8 cellular contexts compared by ENCODE assay signal in genomic region chr9:83707768-83708514, GRCh38. TPM values are rescaled to one million over a fixed set of nuclear protein-coding genes. Genes with fewer than 3 reads are reported as not detected.
DNase-seq lines count a peak whose midpoint lies in the region; ATAC-seq and TF ChIP-seq lines count a peak whose summit lies in the region.

UBQLN1 (minus strand) TSS chr9:83707958; CDS start chr9:83707679, 279 bp downstream.

- no peaks in the 10 kb centered on the region for H3K27me3 Mint-ChIP-seq in activated naive CD4-positive, alpha-beta T cell treated with anti-CD3 and anti-CD28 coated beads for 36 hours (ENCODE audit: low read depth)

- H3K27ac ChIP-seq in gastroesophageal sphincter, result peak within 1 kb of the TSS; percentile 90 to 98 (median 96)
- H3K27ac ChIP-seq in neutrophil, result peak within 1 kb of the TSS; percentile 97

- no peaks in the 10 kb centered on the region for H3K36me3 ChIP-seq in GM06990 (ENCODE audit: control insufficient read depth, insufficient read depth, low read length)
- H3K36me3 ChIP-seq in gastroesophageal sphincter, result no peaks in the 10 kb centered on the region
- H3K36me3 ChIP-seq in neutrophil, result no peaks in the 10 kb centered on the region

- intact Hi-C loops in activated naive CD4-positive, alpha-beta T cell treated with anti-CD3 and anti-CD28 coated beads for 36 hours (cut with micrococcal nuclease), result loop anchor here (1.0 to 10.0 kb wide), 7 partner anchors 59 to 588 kb away; partner anchors contain the start of genes GKAP1, HNRNPK, IDNK and RMI1

- H3K4me1 ChIP-seq in gastroesophageal sphincter (peaks cover 0 to 41% (median 8%) of the 10 kb centered on the region in 3 donors), neutrophil (ENCODE audit: control insufficient read depth in 1 of 2, insufficient read depth in 1 of 2, low read depth in 1 of 2, low read length in 1 of 2) (peaks cover 26 to 28% of the 10 kb centered on the region in 2 experiments)

- 0 to 1% methylated on average over 10 to 22 of the region's 67 CpGs for WGBS in gastroesophageal sphincter (ENCODE audit: low coverage in 1 of 2), 2 donors

- no peaks in the 10 kb centered on the region for H3K9me3 Mint-ChIP-seq in activated naive CD4-positive, alpha-beta T cell treated with anti-CD3 and anti-CD28 coated beads for 36 hours

- TF ChIP-seq CTCF in GM06990 (IDR thresholded peaks at IDR 0.05; ENCODE audit: insufficient read depth, low read length, poor library complexity, severe bottlenecking) (no peak), NB4 (IDR thresholded peaks at IDR 0.05; ENCODE audit: low read depth, low read length) (no peak), gastroesophageal sphincter (IDR thresholded peaks at IDR 0.05) (peak in 2 of 4 experiments; percentile 24 to 33), neutrophil (IDR thresholded peaks at IDR 0.05) (peak; percentile 48), subcutaneous adipose tissue (IDR thresholded peaks at IDR 0.05; ENCODE audit: low read depth) (no peak)

- peak within 1 kb of the TSS; percentile 98 for H3K27ac Mint-ChIP-seq in activated naive CD4-positive, alpha-beta T cell treated with anti-CD3 and anti-CD28 coated beads for 36 hours

- TF ChIP-seq EP300 in gastroesophageal sphincter (IDR thresholded peaks at IDR 0.05), result no peak

- peak; percentile 76 for ATAC-seq in HG02571 (IDR thresholded peaks at IDR 0.05; ENCODE audit: unreplicated experiment)
- ATAC-seq in gastroesophageal sphincter, result peak; percentile 94

- H3K4me3 Mint-ChIP-seq in activated naive CD4-positive, alpha-beta T cell treated with anti-CD3 and anti-CD28 coated beads for 36 hours, result peak within 1 kb of the TSS; percentile 89

- H3K27me3 ChIP-seq in GM06990 (replicated peaks; ENCODE audit: control insufficient read depth, insufficient read depth, low read length) (no peaks in the 10 kb centered on the region), gastroesophageal sphincter (no peaks in the 10 kb centered on the region), neutrophil (no peaks in the 10 kb centered on the region)

- peak; percentile 97 for DNase-seq in GM06990 (ENCODE audit: extremely low read depth, insufficient read length)
- DNase-seq in NB4 (ENCODE audit: low read depth), result peak; percentile 91
- DNase-seq in SK-N-DZ (ENCODE audit: low spot score), result peak; percentile 91
- peak; percentile 95 for DNase-seq in activated naive CD4-positive, alpha-beta T cell treated with anti-CD3 and anti-CD28 coated beads for 36 hours

- H3K9me3 ChIP-seq in gastroesophageal sphincter, result no peaks in the 10 kb centered on the region
- H3K9me3 ChIP-seq in neutrophil, result no peaks in the 10 kb centered on the region

- H3K4me3 ChIP-seq in GM06990 (replicated peaks; ENCODE audit: low read depth, low read length) (peak within 1 kb of the TSS; percentile 95), NB4 (ENCODE audit: low read depth, low read length) (peak within 1 kb of the TSS; percentile 97), gastroesophageal sphincter (peak within 1 kb of the TSS; percentile 75 to 91), neutrophil (ENCODE audit: low read depth in 1 of 2, low read length in 1 of 2) (peak within 1 kb of the TSS; percentile 80 to 90)

- H3K4me1 Mint-ChIP-seq in activated naive CD4-positive, alpha-beta T cell treated with anti-CD3 and anti-CD28 coated beads for 36 hours (ENCODE audit: low read depth), result peaks cover 37% of the 10 kb centered on the region

- H3K36me3 Mint-ChIP-seq in activated naive CD4-positive, alpha-beta T cell treated with anti-CD3 and anti-CD28 coated beads for 36 hours (ENCODE audit: low read depth), result peaks cover 19% of the 10 kb centered on the region

- CTCF ChIA-PET in activated naive CD4-positive, alpha-beta T cell treated with anti-CD3 and anti-CD28 coated beads for 36 hours (lab: Charles Lee), result interaction anchor here (0.7 to 1.6 kb wide), 3 partner anchors 30 to 108 kb away, joined by 3 to 6 read pairs (median 3); no protein-coding TSS in a partner anchor

- peak; percentile 69 for TF ChIP-seq POLR2A in NB4 (IDR thresholded peaks at IDR 0.05; ENCODE audit: extremely low read depth, insufficient read length)
- peak; percentile 92 for TF ChIP-seq POLR2A in gastroesophageal sphincter (IDR thresholded peaks at IDR 0.05)

RNA-seq across cellular contexts. Expression of gene UBQLN1, which starts in this region (rescaled TPM):
- polyA plus RNA-seq in SK-N-DZ (2014; cell fraction: cytosol; rRNA removed), result 50.2 and 53.3 TPM in 2 replicates
- 26.3 and 41.4 TPM in 2 replicates for polyA plus RNA-seq in SK-N-DZ (2014; cell fraction: nucleus; rRNA removed)
- total RNA-seq in activated naive CD4-positive, alpha-beta T cell treated with anti-CD3 and anti-CD28 coated beads for 36 hours, result 10 to 100 TPM; 84.8 to 87.1 TPM
- total RNA-seq in gastroesophageal sphincter, result 100 to 1,000 TPM; 112 to 132 (median 117) TPM
- 100 to 1,000 TPM; 106 to 138 (median 126) TPM for total RNA-seq in subcutaneous adipose tissue

Comparison
In these comparisons a context has a peak if more than half of its experiments do, and no peak if none do; other contexts are left out.
1. Peak in every context shown above with its lines: DNase-seq, ATAC-seq, H3K4me3 ChIP-seq and H3K27ac ChIP-seq.